In genomic region chr2:226477221-226478120, GRCh38 we compare ENCODE assay signal across 14 cellular contexts.
A peak's percentile ranks its signal among the peaks of the same experiment; 100 is the strongest.
DNase-seq lines count a peak whose midpoint lies in the region; ATAC-seq and TF ChIP-seq lines count a peak whose summit lies in the region.
"Had no signal": no experiment of that assay in that cellular context is flagged by ENCODE, and none has a peak within 500 bp of the region (broad histone marks: within the 10 kb centered on the region; RNA-seq: fewer than 3 reads in every experiment).

No MANE protein-coding gene starts in this region.

- H3T11ph ChIP-seq in H9 (ENCODE audit: low read length), result no peak overlapping the region

- H3K4me3 Mint-ChIP-seq in H9, result no peak overlapping the region
- H3K4me3 Mint-ChIP-seq: activated CD4-positive, alpha-beta memory T cell treated with anti-CD3 and anti-CD28 coated beads, Interleukin-2, amount 10 ng/mL, durations not matched to agents 7 days and 5 days; activated naive CD4-positive, alpha-beta T cell treated with anti-CD3 and anti-CD28 coated beads, Interleukin-2, amount 10 ng/mL, durations not matched to agents 7 days and 5 days; stimulated activated naive CD8-positive, alpha-beta T cell treated with anti-CD3 and anti-CD28 coated beads, Interleukin-15, Interleukin-2, amounts not matched to agents 100 ng/mL and 50 ng/mL, for 24 hours; T-helper 1 cell treated with Interleukin-12 subunit alpha and Interleukin-12 subunit beta and Interleukin-4 antibody, amounts not matched to agents 30 μg/mL and 1 μg/mL, for 36 hours had no signal

- H3K27ac Mint-ChIP-seq in H9, result peak overlapping the region in 2 of 3 experiments; percentile 61 to 65; a peak in 3 of 7 replicates
- H3K27ac Mint-ChIP-seq: activated CD4-positive, alpha-beta memory T cell treated with anti-CD3 and anti-CD28 coated beads, Interleukin-2, amount 10 ng/mL, durations not matched to agents 7 days and 5 days; activated naive CD4-positive, alpha-beta T cell treated with anti-CD3 and anti-CD28 coated beads, Interleukin-2, amount 10 ng/mL, durations not matched to agents 7 days and 5 days; stimulated activated naive CD8-positive, alpha-beta T cell treated with anti-CD3 and anti-CD28 coated beads, Interleukin-15, Interleukin-2, amounts not matched to agents 100 ng/mL and 50 ng/mL, for 24 hours; T-helper 1 cell treated with Interleukin-12 subunit alpha and Interleukin-12 subunit beta and Interleukin-4 antibody, amounts not matched to agents 30 μg/mL and 1 μg/mL, for 36 hours had no signal

- no peaks in the 10 kb centered on the region; the same call in 1 of the 2 replicates for H3K4me1 ChIP-seq in H9 (ENCODE audit: insufficient read depth, low read length)
- peaks cover 8 to 16% (median 13%) of the 10 kb centered on the region in 3 donors for H3K4me1 ChIP-seq in skeletal muscle tissue (ENCODE audit: control insufficient read depth in 3 of 3, insufficient read depth in 3 of 3, low read length in 3 of 3)
- H3K4me1 ChIP-seq in HAP-1, result peaks cover 19% of the 10 kb centered on the region

- peak overlapping the region; percentile 48 for H2AFZ ChIP-seq in H9 (ENCODE audit: low read length)

- H3K27ac ChIP-seq in H9 (ENCODE audit: insufficient read length, low read depth, low read length) (no peak overlapping the region), skeletal muscle tissue (ENCODE audit: low read depth, low read length) (peak overlapping the region; percentile 57)

- no peaks in the 10 kb centered on the region for H4K20me1 ChIP-seq in H9 (ENCODE audit: control insufficient read depth, insufficient read depth, insufficient read length)

- H3K18ac ChIP-seq in H9 (ENCODE audit: insufficient read length, low read depth, low read length), result no peak overlapping the region

- H4K8ac ChIP-seq in H9 (replicated peaks; ENCODE audit: insufficient read length, low read depth, low read length), result no peak overlapping the region

- no peaks in the 10 kb centered on the region for H3K9me3 ChIP-seq in H9 (ENCODE audit: control insufficient read depth, low read depth, low read length)
- H3K9me3 ChIP-seq in skeletal muscle tissue (ENCODE audit: control insufficient read depth in 3 of 3, low read length in 3 of 3), result no peaks in the 10 kb centered on the region
- no peaks in the 10 kb centered on the region for H3K9me3 ChIP-seq in HAP-1

- no peak overlapping the region for H3K56ac ChIP-seq in H9 (ENCODE audit: insufficient read length, low read depth, low read length)

- H2AK5ac ChIP-seq in H9 (ENCODE audit: insufficient read length, low read length), result no peak overlapping the region

- no peak overlapping the region for H3K23ac ChIP-seq in H9 (ENCODE audit: insufficient read length, low read depth, low read length)

- no peak overlapping the region for H2BK120ac ChIP-seq in H9 (ENCODE audit: low read depth, low read length, poor library complexity, severe bottlenecking)

- H3K4me3 ChIP-seq in skeletal muscle tissue (ENCODE audit: low read length in 3 of 3) (no peak overlapping the region), HAP-1 (no peak overlapping the region)

- H2BK5ac ChIP-seq in H9 (ENCODE audit: insufficient read length, low read length), result no peak overlapping the region

- H3K14ac ChIP-seq in H9 (ENCODE audit: insufficient read depth, low read length), result no peak overlapping the region

- peaks cover 32 to 45% of the 10 kb centered on the region in 2 experiments for H3K4me1 Mint-ChIP-seq in H9
- H3K4me1 Mint-ChIP-seq: activated CD4-positive, alpha-beta memory T cell treated with anti-CD3 and anti-CD28 coated beads, Interleukin-2, amount 10 ng/mL, durations not matched to agents 7 days and 5 days; activated naive CD4-positive, alpha-beta T cell treated with anti-CD3 and anti-CD28 coated beads, Interleukin-2, amount 10 ng/mL, durations not matched to agents 7 days and 5 days had no signal

- H3K9ac ChIP-seq in H9 (ENCODE audit: extremely low read depth, insufficient read length, low read length) (no peak overlapping the region), skeletal muscle tissue (ENCODE audit: low read depth in 1 of 3, low read length in 3 of 3) (no peak overlapping the region)

- no peak overlapping the region for H2BK15ac ChIP-seq in H9 (ENCODE audit: low read depth, low read length)

- peak overlapping the region; percentile 29 for H2BK12ac ChIP-seq in H9 (ENCODE audit: insufficient read length, low read depth, low read length)

- in situ Hi-C loops in HAP-1 (cut with MboI; ENCODE audit: low sequenced_read_pairs), result no loop called here

- H4K5ac ChIP-seq in H9 (ENCODE audit: insufficient read length, low read depth, low read length), result no peak overlapping the region

- no peak overlapping the region for H2BK20ac ChIP-seq in H9 (ENCODE audit: low read depth, low read length, poor library complexity, severe bottlenecking)

- no peak for ATAC-seq in HG03469 (IDR thresholded peaks at IDR 0.05; ENCODE audit: unreplicated experiment)

- no peaks in the 10 kb centered on the region for H3K23me2 ChIP-seq in H9 (ENCODE audit: insufficient read length, low read depth, low read length, poor library complexity, severe bottlenecking)

- no peak overlapping the region for H4K91ac ChIP-seq in H9 (ENCODE audit: insufficient read length, low read depth, low read length)

- H3K9me3 Mint-ChIP-seq in H9, result peaks cover 0 to 4% of the 10 kb centered on the region in 2 experiments; a peak in 2 of 5 replicates
- H3K9me3 Mint-ChIP-seq: activated CD4-positive, alpha-beta memory T cell treated with anti-CD3 and anti-CD28 coated beads, Interleukin-2, amount 10 ng/mL, durations not matched to agents 7 days and 5 days; activated naive CD4-positive, alpha-beta T cell treated with anti-CD3 and anti-CD28 coated beads, Interleukin-2, amount 10 ng/mL, durations not matched to agents 7 days and 5 days; T-helper 1 cell treated with Interleukin-12 subunit alpha and Interleukin-12 subunit beta and Interleukin-4 antibody, amounts not matched to agents 30 μg/mL and 1 μg/mL, for 36 hours had no signal

- H3K27me3 ChIP-seq in H9 (ENCODE audit: insufficient read depth, low read length) (no peaks in the 10 kb centered on the region), skeletal muscle tissue (ENCODE audit: control insufficient read depth in 3 of 3, insufficient read depth in 3 of 3, low read length in 3 of 3) (no peaks in the 10 kb centered on the region), HAP-1 (ENCODE audit: low read depth) (no peaks in the 10 kb centered on the region)

- H3K4ac ChIP-seq in H9 (ENCODE audit: low read depth, low read length), result no peak overlapping the region

- H3K36me3 ChIP-seq in skeletal muscle tissue (ENCODE audit: control insufficient read depth in 3 of 3, insufficient read depth in 3 of 3, low read length in 3 of 3), result no peaks in the 10 kb centered on the region
- no peaks in the 10 kb centered on the region for H3K36me3 ChIP-seq in HAP-1 (replicated peaks)

- H3K36me3 Mint-ChIP-seq in H9 (ENCODE audit: insufficient read depth in 1 of 3, low read depth in 3 of 3), result peaks cover 0 to 9% (median 2%) of the 10 kb centered on the region in 3 experiments; a peak in 4 of 7 replicates
- H3K36me3 Mint-ChIP-seq: activated naive CD4-positive, alpha-beta T cell treated with anti-CD3 and anti-CD28 coated beads, Interleukin-2, amount 10 ng/mL, durations not matched to agents 7 days and 5 days had no signal

- no CpG with 5 or more reads among the region's 10 CpGs for WGBS in H9 (ENCODE audit: extremely low coverage, insufficient read length, low lambda C conversion rate)

- no peaks in the 10 kb centered on the region for H3K79me2 ChIP-seq in H9 (ENCODE audit: insufficient read depth, low read length)

- H3K79me1 ChIP-seq in H9 (ENCODE audit: insufficient read depth, low read depth, low read length, poor library complexity, severe bottlenecking), result no peaks in the 10 kb centered on the region

- TF ChIP-seq CTCF in H9 (conservative IDR thresholded peaks at IDR 0.05), result no peak

- DNase-seq in H9, result no peak
- peak; percentile 20 for DNase-seq in cerebellar cortex (ENCODE audit: low spot score)
- peak; percentile 37 for DNase-seq in medulla oblongata (ENCODE audit: extremely low spot score)
- no peak for DNase-seq in nucleus accumbens (lab: John Stamatoyannopoulos, UW)
- DNase-seq in HAP-1 (ENCODE audit: low spot score in 2 of 2), result no peak
- no peak for DNase-seq in MV-4-11 (lab: John Stamatoyannopoulos, UW)
- DNase-seq: activated CD4-positive, alpha-beta memory T cell treated with anti-CD3 and anti-CD28 coated beads, Interleukin-2, amount 10 ng/mL, durations not matched to agents 7 days and 5 days; activated naive CD4-positive, alpha-beta T cell treated with anti-CD3 and anti-CD28 coated beads, Interleukin-2, amount 10 ng/mL, durations not matched to agents 7 days and 5 days; effector CD8-positive, alpha-beta T cell; NCI-H1436 treated with DMSO at 0.1 percent for 48 hours had no signal

- no peak overlapping the region for H3K4me2 ChIP-seq in H9 (ENCODE audit: insufficient read depth, insufficient read length, low read length)

- no peaks in the 10 kb centered on the region; the same call in 1 of the 2 replicates for H3K27me3 Mint-ChIP-seq in H9 (ENCODE audit: low read depth)

Comparison
In these comparisons a context has a peak if more than half of its experiments do, and no peak if none do; other contexts are left out.
1. DNase-seq: peak in cerebellar cortex (single experiment) and medulla oblongata (single experiment); none in H9 (single experiment), nucleus accumbens (0 of 56), HAP-1 (0 of 2) and MV-4-11 (single experiment).